Comparison of ENCODE assay signal across 23 cellular contexts in the genomic region with DNA sequence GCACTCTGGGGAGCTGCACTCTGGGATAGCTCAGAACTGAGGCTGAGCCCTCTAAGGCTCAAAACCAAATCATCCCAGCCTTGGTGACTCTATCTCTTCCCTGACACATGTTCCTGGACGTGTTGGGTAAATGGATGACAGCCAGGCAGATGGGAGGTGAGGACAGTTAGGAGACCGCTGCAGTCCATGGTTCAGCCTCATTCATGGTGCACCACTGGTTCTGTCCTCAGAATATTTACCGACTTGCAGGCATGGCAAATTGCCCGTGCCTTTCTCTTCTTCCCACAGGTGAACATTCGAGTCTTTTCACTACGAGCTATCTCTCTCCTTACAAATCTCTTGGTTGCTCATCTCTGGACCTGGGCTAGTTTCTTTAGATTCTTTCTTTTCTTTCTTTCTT.
"Had no signal": no experiment of that assay in that cellular context is flagged by ENCODE, and none has a peak within 500 bp of the region (broad histone marks: within the 10 kb centered on the region; RNA-seq: fewer than 3 reads in every experiment).

No MANE protein-coding gene starts in this region.

- ATAC-seq: left cardiac atrium; mucosa of descending colon; naive thymus-derived CD8-positive, alpha-beta T cell; psoas muscle; sciatic nerve had no signal

- H3K4me1 ChIP-seq: colonic mucosa, psoas muscle, transverse colon had no signal

- H3K79me2 ChIP-seq: hepatocyte had no signal

- H3K9me3 ChIP-seq: colonic mucosa, mucosa of descending colon, neutrophil, psoas muscle, spleen, stomach, thoracic aorta, transverse colon had no signal

- H2AFZ ChIP-seq: hepatocyte had no signal

- H3K4me2 ChIP-seq: hepatocyte had no signal

- H3K27ac ChIP-seq: colonic mucosa, hepatocyte, neutrophil, psoas muscle, spleen, stomach, thoracic aorta, transverse colon had no signal

- H3K27me3 ChIP-seq: colonic mucosa, hepatocyte, neutrophil, spleen, stomach, transverse colon had no signal

- H3K36me3 ChIP-seq: colonic mucosa, thoracic aorta had no signal

- H3K4me3 ChIP-seq: colonic mucosa, hepatocyte, mucosa of descending colon, psoas muscle, spleen, stomach, thoracic aorta, transverse colon had no signal

- DNase-seq: colonic mucosa; dermis blood vessel endothelial cell; foreskin melanocyte; head of caudate nucleus; kidney; left cardiac atrium; mammary epithelial cell; mucosa of descending colon; psoas muscle; retina; spleen; stimulated activated CD4-positive, alpha-beta T cell treated with anti-CD3 and anti-CD28 coated beads, Interleukin-15, amount 100 ng/mL, for 24 hours; stimulated activated CD4-positive, alpha-beta T cell treated with anti-CD3 and anti-CD28 coated beads, Interleukin-1b, Interleukin-23, amount 100 ng/mL, for 48 hours; stimulated activated CD4-positive, alpha-beta T cell treated with anti-CD3 and anti-CD28 coated beads, Interleukin-4, amount 100 ng/mL, for 24 hours; stimulated activated naive CD4-positive, alpha-beta T cell; stomach; substantia nigra; transverse colon had no signal
